2 cellular contexts compared by ENCODE assay signal in genomic region chr5:29218829-29219228, GRCh38.
TF ChIP-seq lines count a peak whose summit lies in the region.

No MANE protein-coding gene starts in this region.

TF ChIP-seq in GM23338, 12 proteins besides CTCF, POLR2A, EP300 and RAD21:
- TF ChIP-seq POLR2AphosphoS5 (IDR thresholded peaks at IDR 0.05; ENCODE audit: low read depth) (no peak), EZH2phosphoT487 (IDR thresholded peaks at IDR 0.05; ENCODE audit: unreplicated experiment) (no peak), NANOG (IDR thresholded peaks at IDR 0.05; ENCODE audit: borderline replicate concordance) (no peak), EZH2 (IDR thresholded peaks at IDR 0.05; ENCODE audit: low read depth, unreplicated experiment) (no peak), JUNB (IDR thresholded peaks at IDR 0.05; ENCODE audit: unreplicated experiment) (no peak), ZNF462 (CRISPR knock-in tag; IDR thresholded peaks at IDR 0.05) (no peak), STAT1 (IDR thresholded peaks at IDR 0.05; ENCODE audit: unreplicated experiment) (no peak), ZNF331 (CRISPR knock-in tag; IDR thresholded peaks at IDR 0.05; ENCODE audit: low read depth) (no peak), ETS1 (IDR thresholded peaks at IDR 0.05) (no peak), ZNF114 (CRISPR knock-in tag; IDR thresholded peaks at IDR 0.05) (no peak)

TF ChIP-seq in H1, 55 proteins besides CTCF, POLR2A, EP300 and RAD21 (continued from another document):
- TF ChIP-seq SIN3A (conservative IDR thresholded peaks at IDR 0.05 in 1 of 2, IDR thresholded peaks at IDR 0.05 in 1 of 2; ENCODE audit: low read depth in 1 of 2, low read length in 2 of 2) (no peak), ZNF274 (IDR thresholded peaks at IDR 0.05; ENCODE audit: borderline replicate concordance, extremely low read depth, low read length) (no peak), CEBPB (IDR thresholded peaks at IDR 0.05; ENCODE audit: low read depth, low read length) (no peak), RFX5 (IDR thresholded peaks at IDR 0.05; ENCODE audit: borderline replicate concordance, low read depth, low read length) (no peak)
